ENCODE assay signal across 1 cellular context in the genomic region with DNA sequence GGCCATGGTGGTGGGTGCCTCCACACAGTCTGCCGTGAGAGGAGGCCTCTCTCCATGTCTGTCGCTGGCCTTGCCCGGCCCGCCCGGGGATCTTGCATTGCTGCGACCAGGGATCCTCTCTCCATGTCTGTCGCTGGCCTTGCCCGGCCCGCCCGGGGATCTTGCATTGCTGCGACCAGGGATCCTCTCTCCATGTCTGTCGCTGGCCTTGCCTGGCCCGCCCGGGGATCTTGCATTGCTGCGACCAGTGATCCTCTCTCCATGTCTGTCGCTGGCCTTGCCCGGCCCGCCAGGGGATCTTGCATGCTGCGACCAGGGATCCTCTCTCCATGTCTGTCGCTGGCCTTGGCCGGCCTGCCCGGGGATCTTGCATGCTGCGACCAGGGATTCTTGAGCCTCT. TPM values are rescaled to one million over a fixed set of nuclear protein-coding genes. Genes with fewer than 3 reads are reported as not detected.
"Had no signal": no experiment of that assay in that cellular context is flagged by ENCODE, and none has a peak within 500 bp of the region (broad histone marks: within the 10 kb centered on the region; RNA-seq: fewer than 3 reads in every experiment).

No MANE protein-coding gene starts in this region.

RNA-seq across cellular contexts. Expression of gene PLCH2, which starts 35.7 kb away (rescaled TPM):
- total RNA-seq: NCI-H460 had no signal
